8 cellular contexts compared by ENCODE assay signal in genomic region chr22:23896166-23896522, GRCh38. TPM values are rescaled to one million over a fixed set of nuclear protein-coding genes. Genes with fewer than 3 reads are reported as not detected.
DNase-seq lines count a peak whose midpoint lies in the region; ATAC-seq and TF ChIP-seq lines count a peak whose summit lies in the region.
"Had no signal": no experiment of that assay in that cellular context is flagged by ENCODE, and none has a peak within 500 bp of the region (broad histone marks: within the 10 kb centered on the region; RNA-seq: fewer than 3 reads in every experiment).

No MANE protein-coding gene starts in this region.

- no peaks in the 10 kb centered on the region for H4K20me1 ChIP-seq in OCI-LY1 (ENCODE audit: insufficient read depth, low read length)

- no peak overlapping the region for H2AFZ ChIP-seq in OCI-LY1 (ENCODE audit: low read length)

- no peak for ATAC-seq in GM19397 (IDR thresholded peaks at IDR 0.05; ENCODE audit: unreplicated experiment)

- H3K4me3 ChIP-seq in GM12864 (ENCODE audit: low read depth, low read length) (peak overlapping the region; percentile 73), OCI-LY1 (ENCODE audit: low read depth, low read length, poor library complexity, severe bottlenecking) (peak overlapping the region; percentile 75), dorsolateral prefrontal cortex (peak overlapping the region in 31 of 59 donors; percentile 64 to 91 (median 83)), colonic mucosa (no peak overlapping the region)

- H3K27me3 ChIP-seq in OCI-LY1 (ENCODE audit: insufficient read depth, low read length) = no peaks in the 10 kb centered on the region
- H3K27me3 ChIP-seq in dorsolateral prefrontal cortex = no peaks in the 10 kb centered on the region
- no peaks in the 10 kb centered on the region for H3K27me3 ChIP-seq in colonic mucosa

- H3F3A ChIP-seq in OCI-LY1 (ENCODE audit: insufficient read depth, low read length) = no peaks in the 10 kb centered on the region

- H3K36me3 Mint-ChIP-seq in progenitor cell of endocrine pancreas (ENCODE audit: insufficient read depth) = peaks cover 18% of the 10 kb centered on the region

- H3K36me3 ChIP-seq in OCI-LY1 (ENCODE audit: insufficient read depth, low read length) (peaks cover 57% of the 10 kb centered on the region), colonic mucosa (peaks cover 5% of the 10 kb centered on the region)

- DNase-seq in GM12864 (ENCODE audit: low read depth) (no peak), dorsolateral prefrontal cortex (no peak), progenitor cell of endocrine pancreas (ENCODE audit: low spot score, unreplicated experiment) (no peak), colonic mucosa (no peak), GOT3 (lab: John Stamatoyannopoulos, UW) (no peak)
- DNase-seq: NCI-H1417 treated with DMSO at 0.1 percent for 48 hours had no signal

- TF ChIP-seq CTCF in GM12864 (IDR thresholded peaks at IDR 0.05; ENCODE audit: low read depth, low read length, missing control alignments) (no peak), OCI-LY1 (IDR thresholded peaks at IDR 0.05; ENCODE audit: low read length) (no peak), dorsolateral prefrontal cortex (IDR thresholded peaks at IDR 0.05 in 54 of 56, conservative IDR thresholded peaks at IDR 0.05 in 2 of 56; ENCODE audit: low read depth in 1 of 56, partially characterized antibody in 56 of 56) (no peak), progenitor cell of endocrine pancreas (IDR thresholded peaks at IDR 0.05; ENCODE audit: unreplicated experiment) (no peak), colonic mucosa (IDR thresholded peaks at IDR 0.05) (no peak)

- H3K9ac ChIP-seq in OCI-LY1 (ENCODE audit: low read length) (peak overlapping the region; percentile 86), colonic mucosa (ENCODE audit: low read depth in 2 of 2, low read length in 2 of 2) (no peak overlapping the region)

- peak overlapping the region; percentile 92 for H3K4me2 ChIP-seq in OCI-LY1 (ENCODE audit: low read length)

- H3K4me3 Mint-ChIP-seq in progenitor cell of endocrine pancreas (ENCODE audit: low read depth) = peak overlapping the region; percentile 94

- H3K4me1 Mint-ChIP-seq in progenitor cell of endocrine pancreas (ENCODE audit: low read depth) = peaks cover 9% of the 10 kb centered on the region

- H3K9me3 Mint-ChIP-seq in progenitor cell of endocrine pancreas (ENCODE audit: low read depth) = peaks cover 10% of the 10 kb centered on the region

- no peaks in the 10 kb centered on the region for H3K9me3 ChIP-seq in OCI-LY1 (ENCODE audit: low read length)
- no peaks in the 10 kb centered on the region for H3K9me3 ChIP-seq in colonic mucosa

- no peaks in the 10 kb centered on the region for H3K27me3 Mint-ChIP-seq in progenitor cell of endocrine pancreas

- H3K27ac Mint-ChIP-seq in progenitor cell of endocrine pancreas = no peak overlapping the region

- no peaks in the 10 kb centered on the region for H3K9me2 ChIP-seq in OCI-LY1 (ENCODE audit: low read depth, low read length)

- intact Hi-C loops in dorsolateral prefrontal cortex (cut with DNase I) (no loop called here), colonic mucosa (cut with DNase I) (no loop called here)

- H3K4me1 ChIP-seq in OCI-LY1 (ENCODE audit: insufficient read depth, low read length, severe bottlenecking) (peaks cover 22% of the 10 kb centered on the region), colonic mucosa (peaks cover 4% of the 10 kb centered on the region)

- H3K79me2 ChIP-seq in OCI-LY1 (ENCODE audit: insufficient read depth, low read length) = no peaks in the 10 kb centered on the region; the same call in 1 of the 2 replicates

- H3K27ac ChIP-seq in OCI-LY1 (ENCODE audit: low read depth, low read length, poor library complexity, severe bottlenecking) = peak overlapping the region; percentile 90
- peak overlapping the region in 15 of 59 donors; percentile 11 to 99 (median 97) for H3K27ac ChIP-seq in dorsolateral prefrontal cortex
- H3K27ac ChIP-seq in colonic mucosa = no peak overlapping the region

RNA-seq across cellular contexts. Expression of gene MIF, which starts 2.0 kb away (rescaled TPM):
- total RNA-seq in dorsolateral prefrontal cortex (100 to 1,000 TPM; 175 to 552 (median 413) TPM), progenitor cell of endocrine pancreas (562 and 580 TPM in 2 replicates), colonic mucosa (100 to 1,000 TPM; 621 to 869 TPM)

RNA-seq across cellular contexts. Expression of gene SLC2A11, which starts 38.5 kb away (rescaled TPM):
- 10 to 100 TPM; 25.3 to 69.8 (median 42.4) TPM for total RNA-seq in dorsolateral prefrontal cortex
- total RNA-seq in progenitor cell of endocrine pancreas = 39.7 and 40.1 TPM in 2 replicates
- 1 to 10 TPM; 8.3 to 9.6 TPM for total RNA-seq in colonic mucosa

RNA-seq across cellular contexts. Expression of gene DERL3, which starts 57.3 kb away (rescaled TPM):
- total RNA-seq in dorsolateral prefrontal cortex (10 to 100 TPM in 1 of 120 experiments, 1 to 10 TPM in 108, under 1 TPM in 11; 0.56 to 10.6 (median 2.5) TPM), progenitor cell of endocrine pancreas (1.5 and 2.8 TPM in 2 replicates), colonic mucosa (10 to 100 TPM in 1 of 2 donors, 1 to 10 TPM in 1; 9.1 to 20.2 TPM)
